Comparison of ENCODE assay signal across 1 cellular context in the genomic region with DNA sequence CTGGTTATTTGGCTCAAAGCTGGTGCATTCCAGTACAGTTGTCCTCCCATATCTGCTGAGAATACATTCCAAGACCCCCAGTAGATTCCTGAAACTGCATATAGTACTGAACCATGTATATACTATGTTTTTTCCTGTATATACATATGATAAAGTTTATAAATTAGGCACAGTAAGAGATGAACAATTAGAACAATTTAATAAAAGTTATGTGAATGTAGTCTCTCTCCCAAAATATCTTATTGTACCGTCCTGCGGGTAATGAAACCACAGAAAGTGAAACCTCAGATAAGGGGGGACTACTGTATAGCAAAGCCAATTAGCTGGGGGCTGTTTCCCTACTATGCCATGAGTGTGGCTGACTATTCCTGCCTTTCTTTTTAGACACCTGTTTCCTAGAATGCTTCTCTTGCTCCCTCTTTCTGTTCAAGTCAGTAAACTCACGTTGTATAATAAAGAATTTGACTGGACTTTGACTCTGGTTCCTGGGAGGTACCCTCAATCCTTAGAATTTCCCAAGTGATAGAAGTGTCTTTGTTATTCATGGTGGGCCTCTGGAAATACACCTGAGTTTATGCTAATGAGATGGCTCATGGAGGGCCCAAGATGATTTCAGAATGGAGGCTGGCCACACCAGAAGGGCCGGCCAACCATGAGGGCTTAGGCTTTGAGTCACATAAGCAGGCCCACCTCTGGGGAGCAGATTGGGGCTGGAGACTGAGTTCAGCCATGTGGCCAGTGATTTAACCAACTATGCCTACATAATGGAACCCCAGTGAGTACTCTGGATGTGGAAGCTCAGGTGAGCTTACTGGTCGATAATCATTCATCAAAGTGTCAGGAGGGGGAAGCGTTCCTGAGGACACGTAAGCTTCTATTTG.
TF ChIP-seq lines count a peak whose summit lies in the region.

No MANE protein-coding gene starts in this region.

TF ChIP-seq in SK-N-SH, 30 proteins besides CTCF, POLR2A, EP300 and RAD21 (continued from another document):
- TF ChIP-seq, protein P1, sequence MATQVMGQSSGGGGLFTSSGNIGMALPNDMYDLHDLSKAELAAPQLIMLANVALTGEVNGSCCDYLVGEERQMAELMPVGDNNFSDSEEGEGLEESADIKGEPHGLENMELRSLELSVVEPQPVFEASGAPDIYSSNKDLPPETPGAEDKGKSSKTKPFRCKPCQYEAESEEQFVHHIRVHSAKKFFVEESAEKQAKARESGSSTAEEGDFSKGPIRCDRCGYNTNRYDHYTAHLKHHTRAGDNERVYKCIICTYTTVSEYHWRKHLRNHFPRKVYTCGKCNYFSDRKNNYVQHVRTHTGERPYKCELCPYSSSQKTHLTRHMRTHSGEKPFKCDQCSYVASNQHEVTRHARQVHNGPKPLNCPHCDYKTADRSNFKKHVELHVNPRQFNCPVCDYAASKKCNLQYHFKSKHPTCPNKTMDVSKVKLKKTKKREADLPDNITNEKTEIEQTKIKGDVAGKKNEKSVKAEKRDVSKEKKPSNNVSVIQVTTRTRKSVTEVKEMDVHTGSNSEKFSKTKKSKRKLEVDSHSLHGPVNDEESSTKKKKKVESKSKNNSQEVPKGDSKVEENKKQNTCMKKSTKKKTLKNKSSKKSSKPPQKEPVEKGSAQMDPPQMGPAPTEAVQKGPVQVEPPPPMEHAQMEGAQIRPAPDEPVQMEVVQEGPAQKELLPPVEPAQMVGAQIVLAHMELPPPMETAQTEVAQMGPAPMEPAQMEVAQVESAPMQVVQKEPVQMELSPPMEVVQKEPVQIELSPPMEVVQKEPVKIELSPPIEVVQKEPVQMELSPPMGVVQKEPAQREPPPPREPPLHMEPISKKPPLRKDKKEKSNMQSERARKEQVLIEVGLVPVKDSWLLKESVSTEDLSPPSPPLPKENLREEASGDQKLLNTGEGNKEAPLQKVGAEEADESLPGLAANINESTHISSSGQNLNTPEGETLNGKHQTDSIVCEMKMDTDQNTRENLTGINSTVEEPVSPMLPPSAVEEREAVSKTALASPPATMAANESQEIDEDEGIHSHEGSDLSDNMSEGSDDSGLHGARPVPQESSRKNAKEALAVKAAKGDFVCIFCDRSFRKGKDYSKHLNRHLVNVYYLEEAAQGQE (IDR thresholded peaks at IDR 0.05; ENCODE audit: low read depth, low read length) = no peak
- TF ChIP-seq GABPA (IDR thresholded peaks at IDR 0.05; ENCODE audit: low read depth) (no peak), YY1 (IDR thresholded peaks at IDR 0.05; ENCODE audit: low read depth) (no peak), RFX5 (IDR thresholded peaks at IDR 0.05; ENCODE audit: low read length) (no peak), CHD2 (IDR thresholded peaks at IDR 0.05; ENCODE audit: low read length, partially characterized antibody) (no peak), MXI1 (IDR thresholded peaks at IDR 0.05; ENCODE audit: low read depth, low read length) (no peak), RXRA (IDR thresholded peaks at IDR 0.05; ENCODE audit: borderline replicate concordance, low read depth) (no peak), POLR2AphosphoS5 (IDR thresholded peaks at IDR 0.05; ENCODE audit: low read depth, low read length) (no peak), ELF1 (IDR thresholded peaks at IDR 0.05) (no peak), JUND (IDR thresholded peaks at IDR 0.05) (no peak), NFIC (IDR thresholded peaks at IDR 0.05; ENCODE audit: borderline replicate concordance) (no peak), SIN3A (IDR thresholded peaks at IDR 0.05; ENCODE audit: borderline replicate concordance, low read depth, low read length) (no peak), FOXJ3 (CRISPR knock-in tag; IDR thresholded peaks at IDR 0.05) (no peak)
- TF ChIP-seq, protein P2, sequence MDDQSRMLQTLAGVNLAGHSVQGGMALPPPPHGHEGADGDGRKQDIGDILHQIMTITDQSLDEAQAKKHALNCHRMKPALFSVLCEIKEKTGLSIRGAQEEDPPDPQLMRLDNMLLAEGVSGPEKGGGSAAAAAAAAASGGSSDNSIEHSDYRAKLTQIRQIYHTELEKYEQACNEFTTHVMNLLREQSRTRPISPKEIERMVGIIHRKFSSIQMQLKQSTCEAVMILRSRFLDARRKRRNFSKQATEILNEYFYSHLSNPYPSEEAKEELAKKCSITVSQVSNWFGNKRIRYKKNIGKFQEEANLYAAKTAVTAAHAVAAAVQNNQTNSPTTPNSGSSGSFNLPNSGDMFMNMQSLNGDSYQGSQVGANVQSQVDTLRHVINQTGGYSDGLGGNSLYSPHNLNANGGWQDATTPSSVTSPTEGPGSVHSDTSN (IDR thresholded peaks at IDR 0.05) = no peak
- TF ChIP-seq, protein P3, sequence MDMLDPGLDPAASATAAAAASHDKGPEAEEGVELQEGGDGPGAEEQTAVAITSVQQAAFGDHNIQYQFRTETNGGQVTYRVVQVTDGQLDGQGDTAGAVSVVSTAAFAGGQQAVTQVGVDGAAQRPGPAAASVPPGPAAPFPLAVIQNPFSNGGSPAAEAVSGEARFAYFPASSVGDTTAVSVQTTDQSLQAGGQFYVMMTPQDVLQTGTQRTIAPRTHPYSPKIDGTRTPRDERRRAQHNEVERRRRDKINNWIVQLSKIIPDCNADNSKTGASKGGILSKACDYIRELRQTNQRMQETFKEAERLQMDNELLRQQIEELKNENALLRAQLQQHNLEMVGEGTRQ (IDR thresholded peaks at IDR 0.05; ENCODE audit: borderline replicate concordance, low read depth, low read length) = no peak
- TF ChIP-seq, protein P4, sequence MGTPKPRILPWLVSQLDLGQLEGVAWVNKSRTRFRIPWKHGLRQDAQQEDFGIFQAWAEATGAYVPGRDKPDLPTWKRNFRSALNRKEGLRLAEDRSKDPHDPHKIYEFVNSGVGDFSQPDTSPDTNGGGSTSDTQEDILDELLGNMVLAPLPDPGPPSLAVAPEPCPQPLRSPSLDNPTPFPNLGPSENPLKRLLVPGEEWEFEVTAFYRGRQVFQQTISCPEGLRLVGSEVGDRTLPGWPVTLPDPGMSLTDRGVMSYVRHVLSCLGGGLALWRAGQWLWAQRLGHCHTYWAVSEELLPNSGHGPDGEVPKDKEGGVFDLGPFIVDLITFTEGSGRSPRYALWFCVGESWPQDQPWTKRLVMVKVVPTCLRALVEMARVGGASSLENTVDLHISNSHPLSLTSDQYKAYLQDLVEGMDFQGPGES (IDR thresholded peaks at IDR 0.05; ENCODE audit: low read depth, low read length) = no peak
